ENCODE assay signal across 9 cellular contexts in genomic region chr22:26894766-26895485, GRCh38.
DNase-seq lines count a peak whose midpoint lies in the region; ATAC-seq lines count a peak whose summit lies in the region.
"Had no signal": no experiment of that assay in that cellular context is flagged by ENCODE, and none has a peak within 500 bp of the region (broad histone marks: within the 10 kb centered on the region; RNA-seq: fewer than 3 reads in every experiment).

No MANE protein-coding gene starts in this region.

- H3K4me1 ChIP-seq in aorta (ENCODE audit: control insufficient read depth in 1 of 2, insufficient read depth in 2 of 2, low read length in 2 of 2), result peaks cover 2 to 10% of the 10 kb centered on the region in 2 donors
- H3K4me1 ChIP-seq: heart right ventricle had no signal

- 1 to 6% methylated on average over 5 of the region's 5 CpGs for WGBS in aorta, 2 donors

- peak; percentile 68 for ATAC-seq in aorta (ENCODE audit: low FRiP score)
- no peak for ATAC-seq in HG02852 (IDR thresholded peaks at IDR 0.05; ENCODE audit: unreplicated experiment)
- ATAC-seq in HG03439 (IDR thresholded peaks at IDR 0.05; ENCODE audit: unreplicated experiment), result no peak

- peak; percentile 19 for DNase-seq in stimulated activated CD4-positive, alpha-beta T cell treated with anti-CD3 and anti-CD28 coated beads, Interleukin-15, amount 100 ng/mL, for 24 hours
- no peak for DNase-seq in stimulated activated CD4-positive, alpha-beta T cell treated with anti-CD3 and anti-CD28 coated beads, Interleukin-4, amount 100 ng/mL, for 24 hours
- DNase-seq in amniotic epithelial cell (ENCODE audit: low read depth) (peak; percentile 96), kidney tubule cell (ENCODE audit: low spot score) (peak; percentile 92), aorta (no peak), NCI-H1105 (lab: John Stamatoyannopoulos, UW) (no peak)
- DNase-seq: heart right ventricle had no signal

- no peaks in the 10 kb centered on the region for H3K36me3 ChIP-seq in aorta (ENCODE audit: control insufficient read depth in 1 of 2, insufficient read depth in 2 of 2, low read length in 1 of 2)
- H3K36me3 ChIP-seq: heart right ventricle had no signal

- H3K4me3 ChIP-seq in aorta (ENCODE audit: low read length in 2 of 2), result no peak overlapping the region
- H3K4me3 ChIP-seq: heart right ventricle had no signal

- intact Hi-C loops in aorta (cut with DNase I), result loop anchor here in 1 of 2 donors (10.0 kb wide), 1 partner anchor 350 kb away; no protein-coding TSS in a partner anchor

- no peaks in the 10 kb centered on the region for H3K9me3 ChIP-seq in aorta (ENCODE audit: control insufficient read depth, low read length)
- H3K9me3 ChIP-seq: heart right ventricle had no signal

- H3K27ac ChIP-seq in aorta (ENCODE audit: low read depth in 1 of 2, low read length in 2 of 2), result peak overlapping the region; percentile 92 to 94

- H3K27me3 ChIP-seq in aorta (ENCODE audit: control insufficient read depth in 1 of 2, insufficient read depth in 2 of 2, low read length in 1 of 2), result no peaks in the 10 kb centered on the region

Comparison
In these comparisons a context has a peak if more than half of its experiments do, and no peak if none do; other contexts are left out.
1. DNase-seq: peak in stimulated activated CD4-positive, alpha-beta T cell treated with anti-CD3 and anti-CD28 coated beads, Interleukin-15, amount 100 ng/mL, for 24 hours (single experiment), amniotic epithelial cell (single experiment) and kidney tubule cell (single experiment); none in stimulated activated CD4-positive, alpha-beta T cell treated with anti-CD3 and anti-CD28 coated beads, Interleukin-4, amount 100 ng/mL, for 24 hours (single experiment), aorta (0 of 2) and NCI-H1105 (single experiment).